8 cellular contexts compared by ENCODE assay signal in genomic region chr17:58417300-58418092, GRCh38. TPM values are rescaled to one million over a fixed set of nuclear protein-coding genes. Genes with fewer than 3 reads are reported as not detected.
A peak's percentile ranks its signal among the peaks of the same experiment; 100 is the strongest.
DNase-seq lines count a peak whose midpoint lies in the region; ATAC-seq, FAIRE-seq and TF ChIP-seq lines count a peak whose summit lies in the region.

RNF43 (minus strand) TSS chr17:58417534; CDS start chr17:58415577, 1,957 bp downstream.

- no peak for TF ChIP-seq EP300 in SK-N-SH (IDR thresholded peaks at IDR 0.05; ENCODE audit: borderline replicate concordance in 1 of 2, low read depth in 1 of 2, low read length in 1 of 2)

- H3K79me2 ChIP-seq in SK-N-SH (ENCODE audit: insufficient read depth), result no peaks in the 10 kb centered on the region

- CTCF ChIA-PET in SK-N-SH (lab: Yijun Ruan, JAX), result interaction anchor here (0.6 to 5.9 kb wide), 72 partner anchors 8 to 240 kb away, joined by 3 to 51 read pairs (median 5); partner anchors contain the start of genes LPO, MKS1, MPO and SUPT4H1

- H3K27ac ChIP-seq in SK-N-SH (ENCODE audit: low read depth in 2 of 2, low read length in 1 of 2) (no peak within 1 kb of the TSS), pancreas (peak within 1 kb of the TSS; percentile 66 to 93 (median 85)), tibial artery (no peak within 1 kb of the TSS)

- POLR2A ChIA-PET in SK-N-SH (lab: Yijun Ruan, JAX), result interaction anchor here (0.6 to 1.2 kb wide), 2 partner anchors 65 to 70 kb away, joined by 4 to 17 read pairs; partner anchors contain the start of gene SUPT4H1
- POLR2A ChIA-PET in activated naive CD8-positive, alpha-beta T cell treated with anti-CD3 and anti-CD28 coated beads, Interleukin-2, amount 10 ng/mL, durations not matched to agents 7 days and 5 days (lab: Charles Lee), result interaction anchor here (0.7 to 2.1 kb wide), 14 partner anchors 16 to 112 kb away, joined by 3 to 30 read pairs (median 8); partner anchors contain the start of genes SUPT4H1 and TSPOAP1

- no peaks in the 10 kb centered on the region for H3K36me3 Mint-ChIP-seq in activated naive CD8-positive, alpha-beta T cell treated with anti-CD3 and anti-CD28 coated beads, Interleukin-2, amount 10 ng/mL, durations not matched to agents 7 days and 5 days

- H3F3A ChIP-seq in SK-N-SH (replicated peaks; ENCODE audit: insufficient read depth), result no peaks in the 10 kb centered on the region

- H3K4me2 ChIP-seq in SK-N-SH, result peak within 1 kb of the TSS; percentile 69

- no peaks in the 10 kb centered on the region for H3K9me2 ChIP-seq in SK-N-SH

- no peaks in the 10 kb centered on the region for H3K9me3 Mint-ChIP-seq in activated naive CD8-positive, alpha-beta T cell treated with anti-CD3 and anti-CD28 coated beads, Interleukin-2, amount 10 ng/mL, durations not matched to agents 7 days and 5 days

- peak; percentile 87 for TF ChIP-seq RAD21 in SK-N-SH (IDR thresholded peaks at IDR 0.05; ENCODE audit: low read length)

- peak within 1 kb of the TSS; percentile 25 for H3K4me3 Mint-ChIP-seq in activated naive CD8-positive, alpha-beta T cell treated with anti-CD3 and anti-CD28 coated beads, Interleukin-2, amount 10 ng/mL, durations not matched to agents 7 days and 5 days

- peaks cover 10% of the 10 kb centered on the region for H3K4me1 Mint-ChIP-seq in activated naive CD8-positive, alpha-beta T cell treated with anti-CD3 and anti-CD28 coated beads, Interleukin-2, amount 10 ng/mL, durations not matched to agents 7 days and 5 days

- intact Hi-C loops in Right ventricle myocardium inferior (cut with DNase I) (loop anchor here (1.0 to 10.0 kb wide), 2 partner anchors 65 to 93 kb away; partner anchors contain the start of genes SUPT4H1 and TSPOAP1), pancreas (cut with DNase I) (loop anchor here in 2 of 3 donors (10.0 kb wide), 1 partner anchor 63 kb away; the partner anchor contains the start of gene SUPT4H1 (in 2 of the 2)), tibial artery (cut with DNase I; ENCODE audit: low total_unique reads) (no loop called here)

- H3K4me1 ChIP-seq in SK-N-SH (ENCODE audit: control insufficient read depth in 1 of 2, insufficient read depth in 2 of 2, low read depth in 1 of 2, low read length in 1 of 2) (peaks cover 0 to 6% of the 10 kb centered on the region in 2 experiments; a peak in 2 of 4 replicates), pancreas (peaks cover 0 to 17% (median 7%) of the 10 kb centered on the region in 3 donors), tibial artery (peaks cover 0 to 10% (median 0%) of the 10 kb centered on the region in 4 donors)

- ATAC-seq in HG02588 (IDR thresholded peaks at IDR 0.05; ENCODE audit: unreplicated experiment) (peak; percentile 93), Right ventricle myocardium inferior (peak; percentile 99), pancreas (peak; percentile 94 to 98 (median 98))
- peak; percentile 100 for ATAC-seq in activated naive CD8-positive, alpha-beta T cell treated with anti-CD3 and anti-CD28 coated beads, Interleukin-2, amount 10 ng/mL, durations not matched to agents 7 days and 5 days (ENCODE audit: low read depth)

- 6% methylated on average over 8 of the region's 8 CpGs for WGBS in SK-N-SH (ENCODE audit: low lambda C conversion rate)
- WGBS in pancreas, 2 donors, result 0 to 1% methylated on average over 8 of the region's 8 CpGs

- no peaks in the 10 kb centered on the region for H3K9me3 ChIP-seq in SK-N-SH
- no peaks in the 10 kb centered on the region for H3K9me3 ChIP-seq in pancreas
- no peaks in the 10 kb centered on the region for H3K9me3 ChIP-seq in tibial artery

- no peak within 1 kb of the TSS for H3K9ac ChIP-seq in SK-N-SH

- DNase-seq in GM12864 (ENCODE audit: low read depth), result peak; percentile 90
- DNase-seq in NAMALWA (ENCODE audit: low spot score), result peak; percentile 97
- peak; percentile 90 for DNase-seq in SK-N-SH
- peak; percentile 60 for DNase-seq in activated naive CD8-positive, alpha-beta T cell treated with anti-CD3 and anti-CD28 coated beads, Interleukin-2, amount 10 ng/mL, durations not matched to agents 7 days and 5 days
- DNase-seq in Right ventricle myocardium inferior (ENCODE audit: missing footprints), result peak; percentile 78
- peak; percentile 72 to 99 (median 96) for DNase-seq in pancreas
- DNase-seq in tibial artery, result peak; percentile 78 to 89

- H3K36me3 ChIP-seq in SK-N-SH (replicated peaks in 1 of 2; ENCODE audit: control insufficient read depth in 1 of 2, insufficient read depth in 2 of 2, low read length in 1 of 2) (no peaks in the 10 kb centered on the region), pancreas (no peaks in the 10 kb centered on the region), tibial artery (no peaks in the 10 kb centered on the region)

- no peaks in the 10 kb centered on the region for H3K27me3 Mint-ChIP-seq in activated naive CD8-positive, alpha-beta T cell treated with anti-CD3 and anti-CD28 coated beads, Interleukin-2, amount 10 ng/mL, durations not matched to agents 7 days and 5 days

- TF ChIP-seq CTCF in GM12864 (IDR thresholded peaks at IDR 0.05; ENCODE audit: low read depth, low read length, missing control alignments), result peak; percentile 88
- peak; percentile 79 for TF ChIP-seq CTCF in SK-N-SH (IDR thresholded peaks at IDR 0.05)
- peak; percentile 28 to 64 (median 50) for TF ChIP-seq CTCF in pancreas (IDR thresholded peaks at IDR 0.05)
- peak; percentile 68 to 73 for TF ChIP-seq CTCF in tibial artery (IDR thresholded peaks at IDR 0.05)

- H3K4me3 ChIP-seq in GM12864 (ENCODE audit: low read depth, low read length), result peak within 1 kb of the TSS; percentile 12; the same call in 1 of the 2 replicates
- peak within 1 kb of the TSS; percentile 33 to 50 for H3K4me3 ChIP-seq in SK-N-SH (ENCODE audit: low read depth in 2 of 2, low read length in 1 of 2)
- peak within 1 kb of the TSS; percentile 27 to 52 (median 44) for H3K4me3 ChIP-seq in pancreas
- H3K4me3 ChIP-seq in tibial artery, result peak within 1 kb of the TSS; percentile 24 to 37

- peak within 1 kb of the TSS; percentile 66; the same call in 1 of the 2 replicates for H2AFZ ChIP-seq in SK-N-SH (ENCODE audit: low read depth)

- H3K27me3 ChIP-seq in SK-N-SH (ENCODE audit: insufficient read depth), result peaks cover 20% of the 10 kb centered on the region
- no peaks in the 10 kb centered on the region for H3K27me3 ChIP-seq in pancreas
- no peaks in the 10 kb centered on the region for H3K27me3 ChIP-seq in tibial artery

- no peaks in the 10 kb centered on the region for H4K20me1 ChIP-seq in SK-N-SH (ENCODE audit: insufficient read depth)

- peak; percentile 97 for FAIRE-seq in pancreas (lab: Jason Lieb, UNC)

- H3K27ac Mint-ChIP-seq in activated naive CD8-positive, alpha-beta T cell treated with anti-CD3 and anti-CD28 coated beads, Interleukin-2, amount 10 ng/mL, durations not matched to agents 7 days and 5 days, result peak within 1 kb of the TSS; percentile 37

TF ChIP-seq in SK-N-SH, 30 proteins besides CTCF, POLR2A, EP300 and RAD21:
- TF ChIP-seq ZBTB33 (IDR thresholded peaks at IDR 0.05; ENCODE audit: borderline replicate concordance, low read depth) (no peak), ELF1 (IDR thresholded peaks at IDR 0.05) (no peak), RCOR1 (IDR thresholded peaks at IDR 0.05; ENCODE audit: low read length) (0 out of 2 replicates have a peak, but pooled peaks have one; percentile 9), RFX5 (IDR thresholded peaks at IDR 0.05; ENCODE audit: low read length) (0 out of 2 replicates have a peak, but pooled peaks have one; percentile 41), SMC3 (IDR thresholded peaks at IDR 0.05; ENCODE audit: low read depth, low read length) (peak; percentile 87), CHD2 (IDR thresholded peaks at IDR 0.05; ENCODE audit: low read length, partially characterized antibody) (peak; percentile 76), MXI1 (IDR thresholded peaks at IDR 0.05; ENCODE audit: low read depth, low read length) (peak; percentile 53), FOXM1 (IDR thresholded peaks at IDR 0.05; ENCODE audit: low read depth) (no peak)

RNA-seq across cellular contexts. Expression of gene RNF43, which starts in this region (rescaled TPM):
- polyA plus RNA-seq in SK-N-SH (2012; rRNA removed) (not detected in 2 replicates), pancreas (1 to 10 TPM; 5.9 to 6.2 TPM)
- polyA plus RNA-seq in SK-N-SH (2012; cell fraction: cytosol; rRNA removed), result under 0.01 TPM in 1 of 2 replicates, not detected in the other
- 0.06 TPM in 1 of 2 replicates, not detected in the other for polyA plus RNA-seq in SK-N-SH (2012; cell fraction: nucleus; rRNA removed)
- total RNA-seq in activated naive CD8-positive, alpha-beta T cell treated with anti-CD3 and anti-CD28 coated beads, Interleukin-2, amount 10 ng/mL, durations not matched to agents 7 days and 5 days, result under 1 TPM in 1 of 2 experiments, not detected in 1; 0.72 TPM
- total RNA-seq in Right ventricle myocardium inferior (4.4 TPM), pancreas (10 to 100 TPM in 2 of 6 donors, 1 to 10 TPM in 4; 4.5 to 12.5 (median 6.2) TPM)

Comparison
In these comparisons a context has a peak if more than half of its experiments do, and no peak if none do; other contexts are left out.
1. Peak in DNase-seq, H3K4me3 ChIP-seq and H3K4me2 ChIP-seq in SK-N-SH; RNA of the gene not detected or under 1 TPM.
2. Peak in DNase-seq and ATAC-seq in activated naive CD8-positive, alpha-beta T cell treated with anti-CD3 and anti-CD28 coated beads, Interleukin-2, amount 10 ng/mL, durations not matched to agents 7 days and 5 days; RNA of the gene not detected or under 1 TPM.
3. H3K27ac ChIP-seq: peak in pancreas (4 of 4); none in SK-N-SH (0 of 2) and tibial artery (0 of 2).
4. Peak in every context shown above with its lines, with median percentiles within 50 percentile points of each other: DNase-seq, H3K4me3 ChIP-seq, CTCF ChIP-seq and ATAC-seq.